8 cellular contexts compared by ENCODE assay signal in genomic region chr16:70453117-70453890, GRCh38. TPM values are rescaled to one million over a fixed set of nuclear protein-coding genes. Genes with fewer than 3 reads are reported as not detected.
DNase-seq lines count a peak whose midpoint lies in the region; ATAC-seq and TF ChIP-seq lines count a peak whose summit lies in the region.

No MANE protein-coding gene starts in this region.

- no peaks in the 10 kb centered on the region for H3K27me3 ChIP-seq in WERI-Rb-1 (ENCODE audit: insufficient read depth, low read depth, severe bottlenecking)
- H3K27me3 ChIP-seq in sigmoid colon, result peaks cover 0 to 8% (median 0%) of the 10 kb centered on the region in 3 donors

- H3K4me1 ChIP-seq in sigmoid colon, result peaks cover 0 to 17% (median 14%) of the 10 kb centered on the region in 4 donors

- ATAC-seq in GM19463 (IDR thresholded peaks at IDR 0.05; ENCODE audit: unreplicated experiment) (no peak), sciatic nerve (no peak)

- DNase-seq in WERI-Rb-1, result no peak
- no peak for DNase-seq in glutamatergic neuron
- no peak for DNase-seq in sigmoid colon
- DNase-seq in sciatic nerve (ENCODE audit: low spot score), result no peak
- DNase-seq in T1000 (lab: John Stamatoyannopoulos, UW), result no peak
- DNase-seq in stimulated activated CD4-positive, alpha-beta T cell treated with anti-CD3 and anti-CD28 coated beads, Interleukin-2, amount 100 ng/mL, for 48 hours, result no peak

- intact Hi-C loops in sigmoid colon (cut with DNase I), result no loop called here
- intact Hi-C loops in sciatic nerve (cut with DNase I), result no loop called here

- peaks cover 7% of the 10 kb centered on the region for H3K9me3 Mint-ChIP-seq in glutamatergic neuron (ENCODE audit: unreplicated experiment)

- H3K27ac ChIP-seq in WERI-Rb-1, result no peak overlapping the region
- peak overlapping the region; percentile 82 to 96 (median 90) for H3K27ac ChIP-seq in sigmoid colon

- peak overlapping the region; percentile 84 for H3K27ac Mint-ChIP-seq in glutamatergic neuron (ENCODE audit: unreplicated experiment)

- H3K27me3 Mint-ChIP-seq in glutamatergic neuron (ENCODE audit: unreplicated experiment), result no peaks in the 10 kb centered on the region

- H3K36me3 Mint-ChIP-seq in glutamatergic neuron (ENCODE audit: unreplicated experiment), result peaks cover 4% of the 10 kb centered on the region

- H3K4me3 ChIP-seq in GM12875 (ENCODE audit: low read depth, low read length), result peak overlapping the region; percentile 89
- H3K4me3 ChIP-seq in WERI-Rb-1 (ENCODE audit: low read depth, low read length), result peak overlapping the region; percentile 78
- peak overlapping the region; percentile 67 to 97 (median 86) for H3K4me3 ChIP-seq in sigmoid colon

- 96 to 97% methylated on average over 11 of the region's 11 CpGs for WGBS in sigmoid colon, 2 donors

- TF ChIP-seq POLR2A in sigmoid colon (IDR thresholded peaks at IDR 0.05), result no peak

- TF ChIP-seq EP300 in sigmoid colon (IDR thresholded peaks at IDR 0.05), result no peak

- peaks cover 4% of the 10 kb centered on the region for H3K4me1 Mint-ChIP-seq in glutamatergic neuron (ENCODE audit: low read depth, unreplicated experiment)

- H3K36me3 ChIP-seq in WERI-Rb-1 (no peaks in the 10 kb centered on the region), sigmoid colon (no peaks in the 10 kb centered on the region)

- peak overlapping the region; percentile 86 for H3K4me3 Mint-ChIP-seq in glutamatergic neuron (ENCODE audit: unreplicated experiment)

- H3K9me3 ChIP-seq in WERI-Rb-1 (ENCODE audit: severe bottlenecking), result no peaks in the 10 kb centered on the region
- no peaks in the 10 kb centered on the region for H3K9me3 ChIP-seq in sigmoid colon

- TF ChIP-seq CTCF in GM12875 (IDR thresholded peaks at IDR 0.05; ENCODE audit: borderline replicate concordance, insufficient read depth, low read depth, low read length) (no peak), WERI-Rb-1 (IDR thresholded peaks at IDR 0.05; ENCODE audit: low read depth, low read length) (no peak), glutamatergic neuron (IDR thresholded peaks at IDR 0.05; ENCODE audit: partially characterized antibody, unreplicated experiment) (no peak), sigmoid colon (IDR thresholded peaks at IDR 0.05) (no peak)

RNA-seq across cellular contexts. Expression of gene FCSK, which starts 1.1 kb away (rescaled TPM):
- 15.4 TPM for total RNA-seq in glutamatergic neuron (ENCODE audit: unreplicated experiment)
- total RNA-seq in sigmoid colon, result 10 to 100 TPM in 3 of 4 donors, 1 to 10 TPM in 1; 7.8 to 13.3 (median 12.2) TPM
- polyA plus RNA-seq in sigmoid colon, result 10 to 100 TPM in 2 of 3 donors, 1 to 10 TPM in 1; 7.6 to 19.1 (median 14.4) TPM
- total RNA-seq in sciatic nerve, result 19.7 TPM

RNA-seq across cellular contexts. Expression of gene ST3GAL2, which starts 14.4 kb away (rescaled TPM):
- total RNA-seq in glutamatergic neuron (ENCODE audit: unreplicated experiment), result 134 TPM
- total RNA-seq in sigmoid colon, result 10 to 100 TPM; 14.0 to 21.3 (median 16.6) TPM
- polyA plus RNA-seq in sigmoid colon, result 10 to 100 TPM in 1 of 3 donors, 1 to 10 TPM in 2; 2.3 to 10.2 (median 2.4) TPM
- total RNA-seq in sciatic nerve, result 31.1 TPM
